ENCODE assay signal across 25 cellular contexts in the genomic region with DNA sequence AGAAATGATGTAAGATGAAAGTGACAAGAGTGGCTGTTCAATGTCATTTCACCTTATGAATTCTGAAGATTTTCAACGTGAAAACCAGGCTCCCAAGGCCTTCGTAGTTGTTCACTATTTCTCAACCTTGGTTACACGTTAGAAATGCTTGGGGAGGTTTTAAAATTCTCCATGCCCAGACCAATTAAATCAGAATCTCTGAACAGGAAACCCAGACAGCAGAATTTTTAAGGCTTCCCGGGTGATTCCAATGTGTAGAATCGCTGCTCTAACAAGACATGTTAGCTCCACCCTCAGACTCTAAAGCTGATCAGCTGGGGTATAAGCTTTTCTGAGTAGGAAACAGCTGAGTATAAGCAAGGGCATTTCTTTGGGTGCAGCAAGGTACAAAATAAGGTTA.
"Had no signal": no experiment of that assay in that cellular context is flagged by ENCODE, and none has a peak within 500 bp of the region (broad histone marks: within the 10 kb centered on the region; RNA-seq: fewer than 3 reads in every experiment).

No MANE protein-coding gene starts in this region.

- ATAC-seq: naive thymus-derived CD8-positive, alpha-beta T cell; natural killer cell treated with Interleukin-12 subunit alpha and Interleukin-12 subunit beta and Interleukin-15 and Interleukin-18, amount 100 ng/mL, for 72 hours; pancreas; right cardiac atrium; right lobe of liver; stimulated activated effector memory CD8-positive, alpha-beta T cell treated with anti-CD3 and anti-CD28 coated beads, Interleukin-12 subunit alpha, Interleukin-12 subunit beta, amount 100 ng/mL, for 72 hours; stimulated activated naive B cell treated with anti-CD40 and anti-IgM and Interleukin-4, amounts not matched to agents 10 μg/mL and 1 μg/mL and 100 μg/mL, for 72 hours; upper lobe of right lung had no signal

- H3K4me3 ChIP-seq: pancreas, prostate gland, right lobe of liver, sigmoid colon, stomach, thoracic aorta, thyroid gland, transverse colon, upper lobe of right lung, uterus had no signal

- H3K36me3 ChIP-seq: neutrophil, pancreas, prostate gland, right lobe of liver, sigmoid colon, stomach, thoracic aorta, thyroid gland, transverse colon, upper lobe of right lung, uterus had no signal

- DNase-seq: naive thymus-derived CD8-positive, alpha-beta T cell; nephron progenitor cell; nucleus accumbens; pancreas; retina; right cardiac atrium; right lobe of liver; sigmoid colon; small intestine; stimulated activated CD4-positive, alpha-beta T cell treated with anti-CD3 and anti-CD28 coated beads, Interleukin-15, amount 100 ng/mL, for 24 hours; stimulated activated CD4-positive, alpha-beta T cell treated with anti-CD3 and anti-CD28 coated beads, Interleukin-2, amount 100 ng/mL, for 24 hours; stimulated activated CD4-positive, alpha-beta T cell treated with anti-CD3 and anti-CD28 coated beads, Interleukin-2, amount 100 ng/mL, for 48 hours; stimulated activated CD4-positive, alpha-beta T cell treated with anti-CD3 and anti-CD28 coated beads, Interleukin-4, amount 100 ng/mL, for 24 hours; stimulated activated naive B cell treated with anti-CD40 and anti-IgM and Interleukin-4, amounts not matched to agents 10 μg/mL and 1 μg/mL and 100 μg/mL, for 72 hours; stimulated activated naive CD4-positive, alpha-beta T cell treated with Interleukin-2 at 50 U/mL for 16 hours; stomach; thyroid gland; transverse colon; upper lobe of right lung; uterus had no signal

- H3K27ac ChIP-seq: neutrophil, pancreas, prostate gland, right lobe of liver, sigmoid colon, stomach, thoracic aorta, thyroid gland, transverse colon, upper lobe of right lung, uterus had no signal

- H3K9me3 ChIP-seq: neutrophil, pancreas, prostate gland, sigmoid colon, stomach, thoracic aorta, thyroid gland, transverse colon, upper lobe of right lung had no signal

- H3K27me3 ChIP-seq: neutrophil, pancreas, right lobe of liver, sigmoid colon, stomach, thyroid gland, transverse colon, upper lobe of right lung, uterus had no signal

- H3K4me1 ChIP-seq: pancreas, prostate gland, right lobe of liver, stomach, thyroid gland, transverse colon, upper lobe of right lung, uterus had no signal
